36 cellular contexts compared by ENCODE assay signal in genomic region chr11:114724916-114725524, GRCh38. TPM values are rescaled to one million over a fixed set of nuclear protein-coding genes. Genes with fewer than 3 reads are reported as not detected.
"Had no signal": no experiment of that assay in that cellular context is flagged by ENCODE, and none has a peak within 500 bp of the region (broad histone marks: within the 10 kb centered on the region; RNA-seq: fewer than 3 reads in every experiment).

No MANE protein-coding gene starts in this region.

- ATAC-seq: activated CD4-positive, alpha-beta T cell treated with anti-CD3 and anti-CD28 coated beads for 36 hours; activated CD8-positive, alpha-beta memory T cell treated with anti-CD3 and anti-CD28 coated beads, Interleukin-2, amount 10 ng/mL, durations not matched to agents 7 days and 5 days; activated CD8-positive, alpha-beta T cell treated with anti-CD3 and anti-CD28 coated beads, Interleukin-2, amount 10 ng/mL, durations not matched to agents 7 days and 5 days; activated naive CD8-positive, alpha-beta T cell treated with anti-CD3 and anti-CD28 coated beads, Interleukin-2, amount 50 U/mL, for 24 hours; gastroesophageal sphincter had no signal

- H3K4me3 ChIP-seq: adrenal gland, ascending aorta, breast epithelium, cardiac muscle cell, esophagus squamous epithelium, gastroesophageal sphincter had no signal

- H3K36me3 ChIP-seq: adrenal gland, ascending aorta, breast epithelium, cardiac muscle cell, esophagus squamous epithelium, gastroesophageal sphincter had no signal

- DNase-seq: activated CD4-positive, alpha-beta memory T cell treated with anti-CD3 and anti-CD28 coated beads for 36 hours; activated CD4-positive, alpha-beta T cell treated with anti-CD3 and anti-CD28 coated beads for 36 hours; activated CD4-positive, alpha-beta T cell treated with anti-CD3 and anti-CD28 coated beads, Interleukin-2, amount 10 ng/mL, durations not matched to agents 24 days and 14 days; activated CD4-positive, CD25-positive, alpha-beta regulatory T cell; activated CD4-positive, CD25-positive, alpha-beta regulatory T cell treated with anti-CD3 and anti-CD28 coated beads, Interleukin-2, amount 50 U/mL, for 72 hours; activated CD8-positive, alpha-beta memory T cell treated with anti-CD3 and anti-CD28 coated beads, Interleukin-2, amount 10 ng/mL, durations not matched to agents 7 days and 5 days; activated CD8-positive, alpha-beta memory T cell treated with anti-CD3 and anti-CD28 coated beads, Interleukin-2, amount 50 U/mL, for 4 hours; activated CD8-positive, alpha-beta T cell treated with anti-CD3 and anti-CD28 coated beads, Interleukin-2, amount 10 ng/mL, durations not matched to agents 7 days and 5 days; activated effector memory CD4-positive, alpha-beta T cell treated with anti-CD3 and anti-CD28 coated beads, Interleukin-2, amount 50 U/mL, for 16 hours; activated naive CD4-positive, alpha-beta T cell treated with anti-CD3 and anti-CD28 coated beads for 36 hours; activated naive CD8-positive, alpha-beta T cell treated with anti-CD3 and anti-CD28 coated beads for 36 hours; activated naive CD8-positive, alpha-beta T cell treated with anti-CD3 and anti-CD28 coated beads, Interleukin-2, amount 50 U/mL, for 24 hours; activated T-cell treated with anti-CD3 and anti-CD28 coated beads, Interleukin-2, amount 50 U/mL, for 1 hour; activated T-cell treated with anti-CD3 and anti-CD28 coated beads, Interleukin-2, amount 50 U/mL, for 48 hours; adrenal gland; amygdala; effector CD8-positive, alpha-beta T cell; esophagus squamous epithelium; foreskin melanocyte; T-helper 2 cell had no signal

- H3K27me3 ChIP-seq: adrenal gland, ascending aorta, breast epithelium, cardiac muscle cell, esophagus squamous epithelium, gastroesophageal sphincter had no signal

- FAIRE-seq: endometrium, endothelial cell of umbilical vein had no signal

- H3K9me3 ChIP-seq: adrenal gland, ascending aorta, breast epithelium, esophagus squamous epithelium, gastroesophageal sphincter had no signal

- H3K27ac ChIP-seq: adrenal gland, ascending aorta, breast epithelium, cardiac muscle cell, epithelial cell of prostate, esophagus squamous epithelium, gastroesophageal sphincter had no signal

- H3K4me1 ChIP-seq: adrenal gland, ascending aorta, breast epithelium, esophagus squamous epithelium, gastroesophageal sphincter had no signal

RNA-seq across cellular contexts. Expression of gene NXPE2, which starts 46.7 kb away (rescaled TPM):
- total RNA-seq: activated CD4-positive, alpha-beta memory T cell treated with anti-CD3 and anti-CD28 coated beads for 36 hours; activated CD4-positive, alpha-beta T cell treated with anti-CD3 and anti-CD28 coated beads for 36 hours; activated CD4-positive, alpha-beta T cell treated with anti-CD3 and anti-CD28 coated beads, Interleukin-2, amount 10 ng/mL, durations not matched to agents 24 days and 14 days; activated CD8-positive, alpha-beta memory T cell treated with anti-CD3 and anti-CD28 coated beads for 36 hours; activated CD8-positive, alpha-beta memory T cell treated with anti-CD3 and anti-CD28 coated beads, Interleukin-2, amount 10 ng/mL, durations not matched to agents 7 days and 5 days; activated CD8-positive, alpha-beta T cell treated with anti-CD3 and anti-CD28 coated beads, Interleukin-2, amount 10 ng/mL, durations not matched to agents 7 days and 5 days; activated naive CD4-positive, alpha-beta T cell treated with anti-CD3 and anti-CD28 coated beads for 36 hours; activated naive CD8-positive, alpha-beta T cell treated with anti-CD3 and anti-CD28 coated beads for 36 hours; activated T-helper 1 cell treated with anti-CD3 and anti-CD28 coated beads, Interleukin-12 subunit alpha, Interleukin-12 subunit beta, Interleukin-2, Interleukin-4 antibody, amounts not matched to agents 30 ng/mL and 10 ng/mL and 1 ng/mL, durations not matched to agents 14 hours and 24 hours and 36 hours; activated T-helper 2 cell treated with anti-CD3 and anti-CD28 coated beads, Interferon-gamma antibody, Interleukin-2, Interleukin-4, amounts not matched to agents 10 μg/mL and 5 μg/mL and 100 μg/mL, durations not matched to agents 14 hours and 24 hours and 36 hours; ascending aorta; dermis microvascular lymphatic vessel endothelial cell; endothelial cell of umbilical vein; fibroblast of lung; fibroblast of villous mesenchyme; glomerular endothelial cell; T-helper 1 cell treated with Interleukin-12 subunit alpha and Interleukin-12 subunit beta and Interleukin-4 antibody, amounts not matched to agents 30 ng/mL and 1 ng/mL, for 36 hours had no signal
- polyA plus RNA-seq: adrenal gland, endothelial cell of umbilical vein, esophagus, fibroblast of lung had no signal
